10 cellular contexts compared by ENCODE assay signal in genomic region chr6:116210750-116211425, GRCh38. TPM values are rescaled to one million over a fixed set of nuclear protein-coding genes. Genes with fewer than 3 reads are reported as not detected.
DNase-seq lines count a peak whose midpoint lies in the region; ATAC-seq and TF ChIP-seq lines count a peak whose summit lies in the region.
"Had no signal": no experiment of that assay in that cellular context is flagged by ENCODE, and none has a peak within 500 bp of the region (broad histone marks: within the 10 kb centered on the region; RNA-seq: fewer than 3 reads in every experiment).

No MANE protein-coding gene starts in this region.

- no peaks in the 10 kb centered on the region for H3K27me3 ChIP-seq in BE2C
- no peaks in the 10 kb centered on the region for H3K27me3 ChIP-seq in mammary epithelial cell (ENCODE audit: insufficient read depth, low read length)

- H3K4me1 ChIP-seq in BE2C = peaks cover 17% of the 10 kb centered on the region
- H3K4me1 ChIP-seq in mammary epithelial cell (ENCODE audit: insufficient read depth, low read length) = peaks cover 31% of the 10 kb centered on the region

- peaks cover 2% of the 10 kb centered on the region for H3K4me1 Mint-ChIP-seq in activated CD4-positive, alpha-beta T cell treated with anti-CD3 and anti-CD28 coated beads, Interleukin-2, amount 10 ng/mL, durations not matched to agents 7 days and 5 days

- H3K4me3 ChIP-seq in BE2C (ENCODE audit: low read depth, low read length) = no peak overlapping the region
- H3K4me3 ChIP-seq in mammary epithelial cell (replicated peaks in 1 of 3; ENCODE audit: insufficient read depth in 1 of 3, low read depth in 2 of 3, low read length in 3 of 3) = peak overlapping the region in 2 of 3 experiments; percentile 17 to 27

- peak overlapping the region; percentile 48 for H2AFZ ChIP-seq in mammary epithelial cell (ENCODE audit: low read depth, low read length)

- POLR2A ChIA-PET in activated CD4-positive, alpha-beta T cell treated with anti-CD3 and anti-CD28 coated beads, Interleukin-2, amount 10 ng/mL, durations not matched to agents 7 days and 5 days (lab: Charles Lee) = interaction anchor here (0.6 kb wide), 1 partner anchor 10 kb away, joined by 4 read pairs; no protein-coding TSS in a partner anchor

- H4K20me1 ChIP-seq in mammary epithelial cell (ENCODE audit: insufficient read depth, low read length) = no peaks in the 10 kb centered on the region

- peak overlapping the region; percentile 80 for H3K27ac ChIP-seq in mammary epithelial cell (ENCODE audit: insufficient read depth, low read depth, low read length)

- intact Hi-C loops in mammary epithelial cell (cut with micrococcal nuclease) = loop anchor here (5.0 to 10.0 kb wide), 3 partner anchors 99 to 634 kb away; no protein-coding TSS in a partner anchor

- no peaks in the 10 kb centered on the region for H3K9me3 Mint-ChIP-seq in activated CD4-positive, alpha-beta T cell treated with anti-CD3 and anti-CD28 coated beads, Interleukin-2, amount 10 ng/mL, durations not matched to agents 7 days and 5 days

- ATAC-seq in HG02798 (IDR thresholded peaks at IDR 0.05; ENCODE audit: poor library complexity, unreplicated experiment) = no peak

- in situ Hi-C loops in mammary epithelial cell (cut with MboI; ENCODE audit: low sequenced_read_pairs in 2 of 2) = no loop called here

- no peak overlapping the region for H3K27ac Mint-ChIP-seq in activated CD4-positive, alpha-beta T cell treated with anti-CD3 and anti-CD28 coated beads, Interleukin-2, amount 10 ng/mL, durations not matched to agents 7 days and 5 days

- TF ChIP-seq CTCF in BE2C (IDR thresholded peaks at IDR 0.05; ENCODE audit: low read depth, low read length) = no peak
- no peak for TF ChIP-seq CTCF in mammary epithelial cell (conservative IDR thresholded peaks at IDR 0.05 in 1 of 2, IDR thresholded peaks at IDR 0.05 in 1 of 2; ENCODE audit: extremely low read depth in 1 of 2, insufficient read depth in 1 of 2, low read depth in 1 of 2, low read length in 2 of 2)

- no peak overlapping the region for H3K4me3 Mint-ChIP-seq in activated CD4-positive, alpha-beta T cell treated with anti-CD3 and anti-CD28 coated beads, Interleukin-2, amount 10 ng/mL, durations not matched to agents 7 days and 5 days

- H3K4me2 ChIP-seq in mammary epithelial cell (ENCODE audit: insufficient read depth, low read depth, low read length) = peak overlapping the region; percentile 75

- H3K36me3 Mint-ChIP-seq in activated CD4-positive, alpha-beta T cell treated with anti-CD3 and anti-CD28 coated beads, Interleukin-2, amount 10 ng/mL, durations not matched to agents 7 days and 5 days (ENCODE audit: low read depth) = no peaks in the 10 kb centered on the region

- 0% methylated on average over 3 of the region's 3 CpGs for WGBS in mammary epithelial cell (ENCODE audit: low coverage, missing lambda C conversion rate)

- H3K9me3 ChIP-seq in BE2C = no peaks in the 10 kb centered on the region
- no peaks in the 10 kb centered on the region for H3K9me3 ChIP-seq in mammary epithelial cell (replicated peaks; ENCODE audit: insufficient read depth, low read length)

- H3K9ac ChIP-seq in mammary epithelial cell (ENCODE audit: insufficient read depth, low read length) = peak overlapping the region; percentile 71

- no TSS peak for BruUV-seq in mammary epithelial cell (replicated peaks; lab: Mats Ljungman, UMichigan)

- CTCF ChIA-PET in mammary epithelial cell (lab: Charles Lee; ENCODE audit: low non-redundant PET) = interaction anchor here (0.6 kb wide), 1 partner anchor 133 kb away, joined by 3 read pairs; no protein-coding TSS in a partner anchor
- CTCF ChIA-PET in activated CD4-positive, alpha-beta T cell treated with anti-CD3 and anti-CD28 coated beads, Interleukin-2, amount 10 ng/mL, durations not matched to agents 7 days and 5 days (lab: Charles Lee) = no interaction called here

- H3K36me3 ChIP-seq in BE2C = no peaks in the 10 kb centered on the region
- peaks cover 1% of the 10 kb centered on the region for H3K36me3 ChIP-seq in mammary epithelial cell (ENCODE audit: insufficient read depth, low read length)

- dilution Hi-C loops in mammary epithelial cell (cut with HindIII; ENCODE audit: low sequenced_read_pairs) = no loop called here

- H3K27me3 Mint-ChIP-seq in activated CD4-positive, alpha-beta T cell treated with anti-CD3 and anti-CD28 coated beads, Interleukin-2, amount 10 ng/mL, durations not matched to agents 7 days and 5 days = no peaks in the 10 kb centered on the region

- peak; percentile 51 for DNase-seq in BE2C
- DNase-seq in M059J (ENCODE audit: low read depth) = peak; percentile 67
- peak; percentile 91 for DNase-seq in mammary epithelial cell
- DNase-seq in kidney tubule cell (ENCODE audit: low spot score) = peak; percentile 81
- DNase-seq in activated CD4-positive, alpha-beta T cell treated with anti-CD3 and anti-CD28 coated beads, Interleukin-2, amount 10 ng/mL, durations not matched to agents 7 days and 5 days = no peak
- no peak for DNase-seq in SK-N-DZ (ENCODE audit: low spot score)
- DNase-seq in effector CD8-positive, alpha-beta T cell (lab: John Stamatoyannopoulos, UW) = no peak
- DNase-seq: NCI-H1048; stimulated activated CD4-positive, alpha-beta T cell treated with anti-CD3 and anti-CD28 coated beads, Interleukin-1b, Interleukin-23, amount 100 ng/mL, for 48 hours had no signal

- H3K79me2 ChIP-seq in mammary epithelial cell (ENCODE audit: insufficient read depth, low read length) = peaks cover 3% of the 10 kb centered on the region

RNA-seq across cellular contexts. Expression of gene TSPYL4, which starts 43.0 kb away (rescaled TPM):
- 62.5 TPM for polyA plus RNA-seq in BE2C (2012; ENCODE audit: insufficient read depth, insufficient read length, low read depth)
- 7.0 and 12.0 TPM in 2 replicates for total RNA-seq in M059J (2014; rRNA removed; shearing (Covaris generic))
- total RNA-seq in mammary epithelial cell = 10 to 100 TPM; 11.8 to 14.5 TPM
- polyA plus RNA-seq in mammary epithelial cell = 8.9 TPM
- 18.9 TPM for polyA minus RNA-seq in mammary epithelial cell
- 10 to 100 TPM; 17.0 to 18.8 TPM for total RNA-seq in activated CD4-positive, alpha-beta T cell treated with anti-CD3 and anti-CD28 coated beads, Interleukin-2, amount 10 ng/mL, durations not matched to agents 7 days and 5 days
- 44.3 and 49.9 TPM in 2 replicates for polyA plus RNA-seq in SK-N-DZ (2014; cell fraction: cytosol; rRNA removed)
- polyA plus RNA-seq in SK-N-DZ (2014; cell fraction: nucleus; rRNA removed) = 28.0 and 34.0 TPM in 2 replicates

Comparison
In these comparisons a context has a peak if more than half of its experiments do, and no peak if none do; other contexts are left out.
1. DNase-seq: peak in BE2C (single experiment), M059J (single experiment), mammary epithelial cell (single experiment) and kidney tubule cell (single experiment); none in activated CD4-positive, alpha-beta T cell treated with anti-CD3 and anti-CD28 coated beads, Interleukin-2, amount 10 ng/mL, durations not matched to agents 7 days and 5 days (single experiment), SK-N-DZ (single experiment) and effector CD8-positive, alpha-beta T cell (single experiment).